In genomic region chr14:92586001-92586947, GRCh38 we compare ENCODE assay signal across 8 cellular contexts.
DNase-seq lines count a peak whose midpoint lies in the region; ATAC-seq, FAIRE-seq and TF ChIP-seq lines count a peak whose summit lies in the region.

No MANE protein-coding gene starts in this region.

- 47 to 60% methylated on average over 9 of the region's 9 CpGs for WGBS in upper lobe of left lung, 2 donors

- TF ChIP-seq CTCF in KMS-11 (conservative IDR thresholded peaks at IDR 0.05; ENCODE audit: low read depth, low read length) (no peak), upper lobe of left lung (IDR thresholded peaks at IDR 0.05) (no peak), kidney (IDR thresholded peaks at IDR 0.05; ENCODE audit: borderline replicate concordance, extremely low read depth, insufficient read depth) (no peak)

- no peak for TF ChIP-seq POLR2A in upper lobe of left lung (IDR thresholded peaks at IDR 0.05)

- H3K4me1 ChIP-seq in KMS-11 (ENCODE audit: low read depth, poor library complexity, severe bottlenecking) = peaks cover 56% of the 10 kb centered on the region
- peaks cover 22 to 40% (median 24%) of the 10 kb centered on the region in 4 donors for H3K4me1 ChIP-seq in upper lobe of left lung
- H3K4me1 ChIP-seq in kidney (ENCODE audit: control insufficient read depth in 1 of 2, insufficient read depth in 1 of 2, low read depth in 1 of 2, low read length in 2 of 2) = no peaks in the 10 kb centered on the region

- no peaks in the 10 kb centered on the region for H3K9me3 ChIP-seq in upper lobe of left lung
- H3K9me3 ChIP-seq in kidney (ENCODE audit: control insufficient read depth in 1 of 2, low read length in 2 of 2) = no peaks in the 10 kb centered on the region

- H3K4me3 ChIP-seq in KMS-11 (IDR thresholded peaks at IDR 0.05; ENCODE audit: insufficient read depth, low read depth, low read length) = no peak overlapping the region
- no peak overlapping the region for H3K4me3 ChIP-seq in upper lobe of left lung
- no peak overlapping the region for H3K4me3 ChIP-seq in kidney (ENCODE audit: low read length in 2 of 2)

- peaks cover 79% of the 10 kb centered on the region for H3K4me1 Mint-ChIP-seq in activated naive CD8-positive, alpha-beta T cell treated with anti-CD3 and anti-CD28 coated beads, Interleukin-2, amount 10 ng/mL, durations not matched to agents 7 days and 5 days

- H3K4me3 Mint-ChIP-seq in activated naive CD8-positive, alpha-beta T cell treated with anti-CD3 and anti-CD28 coated beads, Interleukin-2, amount 10 ng/mL, durations not matched to agents 7 days and 5 days = peak overlapping the region; percentile 73

- H3K27me3 ChIP-seq in KMS-11 (ENCODE audit: insufficient read depth, low read depth) (no peaks in the 10 kb centered on the region), upper lobe of left lung (no peaks in the 10 kb centered on the region)

- no peaks in the 10 kb centered on the region for H3K27me3 Mint-ChIP-seq in activated naive CD8-positive, alpha-beta T cell treated with anti-CD3 and anti-CD28 coated beads, Interleukin-2, amount 10 ng/mL, durations not matched to agents 7 days and 5 days

- intact Hi-C loops in kidney (cut with DNase I) = no loop called here

- H3K27ac Mint-ChIP-seq in activated naive CD8-positive, alpha-beta T cell treated with anti-CD3 and anti-CD28 coated beads, Interleukin-2, amount 10 ng/mL, durations not matched to agents 7 days and 5 days = peak overlapping the region; percentile 89

- peak in 1 of 4 donors; percentile 26 for TF ChIP-seq EP300 in upper lobe of left lung (IDR thresholded peaks at IDR 0.05)

- H3K9ac ChIP-seq in KMS-11 (no peak overlapping the region), kidney (ENCODE audit: low read length in 2 of 2) (no peak overlapping the region)

- no peak for FAIRE-seq in kidney (lab: Jason Lieb, UNC)

- peak; percentile 25 for ATAC-seq in GM18498 (IDR thresholded peaks at IDR 0.05; ENCODE audit: unreplicated experiment)
- ATAC-seq in activated naive CD8-positive, alpha-beta T cell treated with anti-CD3 and anti-CD28 coated beads, Interleukin-2, amount 10 ng/mL, durations not matched to agents 7 days and 5 days (ENCODE audit: low read depth) = peak; percentile 62
- ATAC-seq in left lobe of liver = peak; percentile 25
- peak in 1 of 2 donors; percentile 76 for ATAC-seq in upper lobe of left lung (ENCODE audit: low FRiP score in 2 of 2)
- ATAC-seq in HG03139 (IDR thresholded peaks at IDR 0.05; ENCODE audit: unreplicated experiment) = no peak

- no peak overlapping the region for H2AFZ ChIP-seq in KMS-11 (ENCODE audit: low read depth)

- no peaks in the 10 kb centered on the region for H3K79me2 ChIP-seq in KMS-11 (ENCODE audit: insufficient read depth, low read depth)

- peaks cover 2% of the 10 kb centered on the region for H3K9me3 Mint-ChIP-seq in activated naive CD8-positive, alpha-beta T cell treated with anti-CD3 and anti-CD28 coated beads, Interleukin-2, amount 10 ng/mL, durations not matched to agents 7 days and 5 days

- POLR2A ChIA-PET in activated naive CD8-positive, alpha-beta T cell treated with anti-CD3 and anti-CD28 coated beads, Interleukin-2, amount 10 ng/mL, durations not matched to agents 7 days and 5 days (lab: Charles Lee) = interaction anchor here (0.6 to 4.4 kb wide), 14 partner anchors 9 to 478 kb away, joined by 3 to 43 read pairs (median 4); partner anchors contain the start of gene LGMN

- peak overlapping the region; percentile 43 for H3K27ac ChIP-seq in KMS-11
- peak overlapping the region in 3 of 4 donors; percentile 61 to 76 (median 67) for H3K27ac ChIP-seq in upper lobe of left lung
- H3K27ac ChIP-seq in kidney (ENCODE audit: low read depth in 2 of 2, low read length in 2 of 2) = peak overlapping the region in 1 of 2 donors; percentile 33

- H3K36me3 ChIP-seq in KMS-11 (ENCODE audit: insufficient read depth) (no peaks in the 10 kb centered on the region), upper lobe of left lung (peaks cover 0 to 5% (median 2%) of the 10 kb centered on the region in 4 donors), kidney (ENCODE audit: control insufficient read depth in 1 of 2, insufficient read depth in 2 of 2, low read length in 2 of 2) (no peaks in the 10 kb centered on the region)

- H4K20me1 ChIP-seq in KMS-11 (ENCODE audit: insufficient read depth) = no peaks in the 10 kb centered on the region

- H3K36me3 Mint-ChIP-seq in activated naive CD8-positive, alpha-beta T cell treated with anti-CD3 and anti-CD28 coated beads, Interleukin-2, amount 10 ng/mL, durations not matched to agents 7 days and 5 days = peaks cover 56% of the 10 kb centered on the region

- DNase-seq in activated naive CD8-positive, alpha-beta T cell treated with anti-CD3 and anti-CD28 coated beads, Interleukin-2, amount 10 ng/mL, durations not matched to agents 7 days and 5 days = peak; percentile 53
- no peak for DNase-seq in left lobe of liver (ENCODE audit: low spot score)
- DNase-seq in upper lobe of left lung = no peak
- DNase-seq in kidney = no peak
- DNase-seq in RPMI8226 = no peak

- H3K4me2 ChIP-seq in KMS-11 = peak overlapping the region; percentile 67
